Comparison of ENCODE assay signal across 8 cellular contexts in the genomic region with DNA sequence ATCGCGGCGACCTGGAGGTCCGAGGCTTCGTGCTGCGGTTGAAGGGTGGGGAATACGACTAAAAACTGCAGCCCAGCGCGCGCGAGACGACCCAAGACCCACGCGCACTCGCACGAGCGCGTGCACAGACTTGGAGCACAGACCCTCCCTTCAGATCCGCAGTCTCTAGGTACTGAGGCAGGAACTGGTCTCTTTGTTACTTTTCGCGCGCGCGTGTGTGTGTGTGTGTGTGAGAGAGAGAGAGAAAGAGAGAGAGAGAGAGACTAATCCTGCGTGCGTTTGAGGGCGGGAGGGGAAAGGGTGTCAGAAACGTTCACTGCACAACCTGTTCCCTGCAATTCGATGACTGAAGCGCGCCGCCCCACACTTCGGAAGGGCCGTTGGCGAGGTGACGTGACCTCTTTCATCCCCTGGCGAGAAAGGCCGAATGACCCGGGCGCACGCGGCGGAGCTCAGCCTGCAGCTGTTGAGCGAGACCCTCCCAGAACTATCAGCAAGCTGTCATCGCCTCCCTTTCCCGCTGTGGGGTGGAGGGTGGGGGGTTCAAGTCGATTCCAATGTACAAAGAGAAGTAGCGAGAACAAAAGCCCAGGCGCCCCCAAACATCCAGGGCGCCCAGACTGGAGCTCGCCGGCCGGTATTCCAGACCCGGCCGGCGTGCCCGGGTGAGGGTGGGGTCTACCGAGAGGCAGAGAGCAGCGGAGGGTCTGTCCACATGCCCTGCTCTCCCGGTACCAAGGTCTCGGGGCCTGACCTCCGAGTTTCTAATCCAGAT. TPM values are rescaled to one million over a fixed set of nuclear protein-coding genes. Genes with fewer than 3 reads are reported as not detected.
DNase-seq lines count a peak whose midpoint lies in the region; ATAC-seq and TF ChIP-seq lines count a peak whose summit lies in the region.

No MANE protein-coding gene starts in this region.

- H3K4me1 ChIP-seq in right atrium auricular region (peaks cover 0 to 51% of the 10 kb centered on the region in 2 donors), gastrocnemius medialis (peaks cover 27 to 42% of the 10 kb centered on the region in 2 donors)

- peak overlapping the region; percentile 42 for H3K27ac Mint-ChIP-seq in T-helper 1 cell treated with Interleukin-12 subunit alpha and Interleukin-12 subunit beta and Interleukin-4 antibody, amounts not matched to agents 30 μg/mL and 1 μg/mL, for 36 hours
- peak overlapping the region; percentile 35 to 93 for H3K27ac Mint-ChIP-seq in effector memory CD8-positive, alpha-beta T cell

- H3K4me3 Mint-ChIP-seq in T-helper 1 cell treated with Interleukin-12 subunit alpha and Interleukin-12 subunit beta and Interleukin-4 antibody, amounts not matched to agents 30 μg/mL and 1 μg/mL, for 36 hours: peak overlapping the region; percentile 85
- peak overlapping the region; percentile 71 to 89 for H3K4me3 Mint-ChIP-seq in effector memory CD8-positive, alpha-beta T cell

- DNase-seq in right atrium auricular region (ENCODE audit: low spot score): no peak
- DNase-seq in Right ventricle myocardium inferior (ENCODE audit: missing footprints): no peak
- DNase-seq in effector memory CD8-positive, alpha-beta T cell: peak in 1 of 3 experiments; percentile 28
- no peak for DNase-seq in gastrocnemius medialis

- no peak for TF ChIP-seq POLR2A in gastrocnemius medialis (IDR thresholded peaks at IDR 0.05)

- H3K36me3 ChIP-seq in right atrium auricular region (no peaks in the 10 kb centered on the region), gastrocnemius medialis (no peaks in the 10 kb centered on the region)

- H3K27me3 Mint-ChIP-seq in T-helper 1 cell treated with Interleukin-12 subunit alpha and Interleukin-12 subunit beta and Interleukin-4 antibody, amounts not matched to agents 30 μg/mL and 1 μg/mL, for 36 hours (ENCODE audit: low read depth): peaks cover 89% of the 10 kb centered on the region
- H3K27me3 Mint-ChIP-seq in effector memory CD8-positive, alpha-beta T cell: peaks cover 80 to 91% of the 10 kb centered on the region in 2 donors

- H3K27me3 ChIP-seq in right atrium auricular region (peaks cover 14 to 28% of the 10 kb centered on the region in 2 donors), gastrocnemius medialis (peaks cover 75 to 82% (median 80%) of the 10 kb centered on the region in 3 donors)

- intact Hi-C loops in Right ventricle myocardium inferior (cut with DNase I) (no loop called here), gastrocnemius medialis (cut with DNase I; ENCODE audit: low total_unique reads) (loop anchor here (5.0 kb wide), 1 partner anchor 72 kb away; a partner anchor contains a TSS)

- H3K36me3 Mint-ChIP-seq in T-helper 1 cell treated with Interleukin-12 subunit alpha and Interleukin-12 subunit beta and Interleukin-4 antibody, amounts not matched to agents 30 μg/mL and 1 μg/mL, for 36 hours (ENCODE audit: low read depth): no peaks in the 10 kb centered on the region
- peaks cover 8% of the 10 kb centered on the region for H3K36me3 Mint-ChIP-seq in effector memory CD8-positive, alpha-beta T cell (ENCODE audit: insufficient read depth)

- H3K4me3 ChIP-seq in right atrium auricular region (peak overlapping the region; percentile 20 to 51), gastrocnemius medialis (peak overlapping the region; percentile 43 to 57 (median 50))

- ATAC-seq in Right ventricle myocardium inferior (no peak), gastrocnemius medialis (no peak), HG02571 (IDR thresholded peaks at IDR 0.05; ENCODE audit: unreplicated experiment) (no peak), GM21717 (IDR thresholded peaks at IDR 0.05; ENCODE audit: unreplicated experiment) (no peak), HG03135 (IDR thresholded peaks at IDR 0.05; ENCODE audit: unreplicated experiment) (no peak)
- peak; percentile 52 for ATAC-seq in effector memory CD8-positive, alpha-beta T cell (replicated peaks)

- no peaks in the 10 kb centered on the region for H3K9me3 Mint-ChIP-seq in T-helper 1 cell treated with Interleukin-12 subunit alpha and Interleukin-12 subunit beta and Interleukin-4 antibody, amounts not matched to agents 30 μg/mL and 1 μg/mL, for 36 hours
- H3K9me3 Mint-ChIP-seq in effector memory CD8-positive, alpha-beta T cell: no peaks in the 10 kb centered on the region

- TF ChIP-seq CTCF in right atrium auricular region (IDR thresholded peaks at IDR 0.05): no peak
- TF ChIP-seq CTCF in gastrocnemius medialis (IDR thresholded peaks at IDR 0.05 in 4 of 5, conservative IDR thresholded peaks at IDR 0.05 in 1 of 5): no peak

- H3K9me3 ChIP-seq in right atrium auricular region (no peaks in the 10 kb centered on the region), gastrocnemius medialis (no peaks in the 10 kb centered on the region)

- peaks cover 25% of the 10 kb centered on the region for H3K4me1 Mint-ChIP-seq in T-helper 1 cell treated with Interleukin-12 subunit alpha and Interleukin-12 subunit beta and Interleukin-4 antibody, amounts not matched to agents 30 μg/mL and 1 μg/mL, for 36 hours (ENCODE audit: low read depth)
- peaks cover 38 to 41% of the 10 kb centered on the region in 2 donors for H3K4me1 Mint-ChIP-seq in effector memory CD8-positive, alpha-beta T cell (ENCODE audit: low read depth in 2 of 2)

- H3K27ac ChIP-seq in right atrium auricular region (no peak overlapping the region), gastrocnemius medialis (no peak overlapping the region)

- in situ Hi-C loops in gastrocnemius medialis (cut with MboI; ENCODE audit: low sequenced_read_pairs in 4 of 4): no loop called here

RNA-seq across cellular contexts. Expression of a gene that starts 1.5 kb away (rescaled TPM):
- total RNA-seq in right atrium auricular region (1 to 10 TPM; 2.2 to 2.4 TPM), Right ventricle myocardium inferior (0.97 TPM), gastrocnemius medialis (1 to 10 TPM; 1.5 to 3.5 (median 1.9) TPM)

RNA-seq across cellular contexts. Expression of a gene that starts 29.8 kb away (rescaled TPM):
- total RNA-seq in right atrium auricular region (10 to 100 TPM in 1 of 2 donors, 1 to 10 TPM in 1; 4.4 to 10.4 TPM), Right ventricle myocardium inferior (9.1 TPM), gastrocnemius medialis (10 to 100 TPM; 16.4 to 27.6 (median 22.0) TPM)
